ENCODE assay signal across 13 cellular contexts in genomic region chr19:1754651-1755466, GRCh38. TPM values are rescaled to one million over a fixed set of nuclear protein-coding genes. Genes with fewer than 3 reads are reported as not detected.
DNase-seq lines count a peak whose midpoint lies in the region; ATAC-seq, FAIRE-seq and TF ChIP-seq lines count a peak whose summit lies in the region.
"Had no signal": no experiment of that assay in that cellular context is flagged by ENCODE, and none has a peak within 500 bp of the region (broad histone marks: within the 10 kb centered on the region; RNA-seq: fewer than 3 reads in every experiment).

No MANE protein-coding gene starts in this region.

- H3K4me3 Mint-ChIP-seq in osteocyte (ENCODE audit: unreplicated experiment) = peak overlapping the region; percentile 38

- H3K36me3 ChIP-seq in NT2/D1 (ENCODE audit: insufficient read depth, insufficient read length, low read length) (no peaks in the 10 kb centered on the region), H1 (ENCODE audit: control insufficient read depth in 2 of 4, insufficient read depth in 4 of 4, low read length in 3 of 4) (peaks cover 0 to 19% (median 0%) of the 10 kb centered on the region in 4 experiments; a peak in 1 of 8 replicates), gastrocnemius medialis (no peaks in the 10 kb centered on the region)
- H3K36me3 ChIP-seq: MG63, transverse colon had no signal

- H3K27ac Mint-ChIP-seq in osteocyte (ENCODE audit: unreplicated experiment) = no peak overlapping the region

- H2AFZ ChIP-seq in H1 (ENCODE audit: low read length) = no peak overlapping the region

- in situ Hi-C loops in gastrocnemius medialis (cut with MboI; ENCODE audit: low sequenced_read_pairs in 4 of 4) = loop anchor here in 1 of 4 donors (25.0 kb wide), 1 partner anchor 218 kb away; no protein-coding TSS in a partner anchor

- H3K36me3 Mint-ChIP-seq in osteocyte (ENCODE audit: unreplicated experiment) = no peaks in the 10 kb centered on the region

- H3K27me3 Mint-ChIP-seq in osteocyte (ENCODE audit: unreplicated experiment) = peaks cover 62% of the 10 kb centered on the region

- no peaks in the 10 kb centered on the region for H3K79me2 ChIP-seq in H1 (ENCODE audit: control insufficient read depth in 1 of 2, insufficient read depth in 2 of 2, low read length in 2 of 2)

- H2AK5ac ChIP-seq in H1 (ENCODE audit: low read depth, low read length) = no peak overlapping the region

- H3K79me1 ChIP-seq in H1 (ENCODE audit: low read depth, low read length) = no peaks in the 10 kb centered on the region

- no peaks in the 10 kb centered on the region for H3K9me3 Mint-ChIP-seq in osteocyte (ENCODE audit: unreplicated experiment)

- peak overlapping the region; percentile 55 to 63 for H3K4me2 ChIP-seq in H1 (ENCODE audit: insufficient read depth in 1 of 2, low read depth in 2 of 2, low read length in 2 of 2)

- intact Hi-C loops in gastrocnemius medialis (cut with DNase I; ENCODE audit: low total_unique reads) = no loop called here

- H3K4ac ChIP-seq in H1 (replicated peaks; ENCODE audit: insufficient read length, low read depth, low read length) = no peak overlapping the region

- H3K18ac ChIP-seq in H1 (ENCODE audit: extremely low read depth, low read length) = peak overlapping the region; percentile 36; the same call in 1 of the 2 replicates

- no peak overlapping the region for H4K91ac ChIP-seq in H1 (replicated peaks; ENCODE audit: insufficient read length, low read length)

- H3K27ac ChIP-seq in H1 (ENCODE audit: low read depth, low read length) = no peak overlapping the region
- H3K27ac ChIP-seq in gastrocnemius medialis = no peak overlapping the region
- H3K27ac ChIP-seq: transverse colon had no signal

- TF ChIP-seq CTCF in H1 (IDR thresholded peaks at IDR 0.05; ENCODE audit: control extremely low read depth in 1 of 3, insufficient read depth in 1 of 3, low read depth in 1 of 3, low read length in 3 of 3) (no peak), osteocyte (IDR thresholded peaks at IDR 0.05) (no peak), gastrocnemius medialis (IDR thresholded peaks at IDR 0.05 in 4 of 5, conservative IDR thresholded peaks at IDR 0.05 in 1 of 5) (no peak)

- CTCF ChIA-PET in H1 (lab: Charles Lee; ENCODE audit: partially characterized antibody) = interaction anchor here (0.9 to 2.5 kb wide), 7 partner anchors 8 to 83 kb away, joined by 3 to 13 read pairs (median 5); no protein-coding TSS in a partner anchor

- DNase-seq in NCI-H748 (lab: John Stamatoyannopoulos, UW; ENCODE audit: unreplicated experiment) (peak; percentile 50), NCI-H748 treated with DMSO at 0.1 percent for 48 hours (lab: John Stamatoyannopoulos, UW) (no peak), NT2/D1 (ENCODE audit: low read depth, low spot score) (no peak), H1 (ENCODE audit: low read depth in 1 of 2, low spot score in 2 of 2) (peak in 1 of 2 experiments; percentile 73), osteocyte (ENCODE audit: extremely low spot score, unreplicated experiment) (no peak), gastrocnemius medialis (no peak)
- DNase-seq in activated CD4-positive, CD25-positive, alpha-beta regulatory T cell treated with anti-CD3 and anti-CD28 coated beads, Interleukin-2, amount 50 U/mL, for 72 hours = no peak
- DNase-seq: activated naive CD4-positive, alpha-beta T cell; MG63; NCI-H226; transverse colon had no signal

- H3K9ac ChIP-seq in NT2/D1 (ENCODE audit: insufficient read length, low read depth) (peak overlapping the region; percentile 59), H1 (replicated peaks in 1 of 4; ENCODE audit: extremely low read depth in 1 of 4, low read depth in 3 of 4, low read length in 3 of 4) (no peak overlapping the region)

- 3% methylated on average over 57 of the region's 78 CpGs; no CpG with 5 or more reads in 1 of the 2 experiments for WGBS in H1 (ENCODE audit: extremely low coverage in 1 of 2, insufficient coverage in 1 of 2, insufficient read length in 1 of 2, insufficient replicate concordance in 2 of 2, low coverage in 1 of 2, low lambda C conversion rate in 2 of 2, missing lambda C conversion rate in 1 of 2), 2 experiments

- H3K4me3 ChIP-seq in NT2/D1 (ENCODE audit: insufficient read length, low read depth) (peak overlapping the region; percentile 22), H1 (ENCODE audit: extremely low read depth in 1 of 4, insufficient read depth in 2 of 4, low read depth in 3 of 4, low read length in 4 of 4) (peak overlapping the region in 2 of 4 experiments; percentile 19 to 43; a peak in 3 of 8 replicates), gastrocnemius medialis (no peak overlapping the region)
- H3K4me3 ChIP-seq: MG63, transverse colon had no signal

- TF ChIP-seq RAD21 in H1 (IDR thresholded peaks at IDR 0.05 in 1 of 2, conservative IDR thresholded peaks at IDR 0.05 in 1 of 2; ENCODE audit: low read depth in 2 of 2, low read length in 2 of 2) = no peak

- FAIRE-seq in H1 (lab: Jason Lieb, UNC) = no peak
- FAIRE-seq: islet of Langerhans had no signal

- H3K14ac ChIP-seq in H1 (ENCODE audit: insufficient read length) = no peak overlapping the region

- no peak overlapping the region for H2BK120ac ChIP-seq in H1 (replicated peaks; ENCODE audit: low read depth, low read length)

- peak overlapping the region; percentile 51 for H2BK12ac ChIP-seq in H1 (ENCODE audit: low read depth, low read length)

- H4K20me1 ChIP-seq in H1 (replicated peaks in 1 of 2; ENCODE audit: control insufficient read depth in 1 of 2, insufficient read depth in 2 of 2, low read length in 2 of 2) = peaks cover 14 to 33% of the 10 kb centered on the region in 2 experiments

- H2BK20ac ChIP-seq in H1 (ENCODE audit: low read length) = 0 out of 2 replicates have a peak overlapping the region, but pooled peaks have one; percentile 51

- H3K27me3 ChIP-seq in NT2/D1 (ENCODE audit: insufficient read depth, insufficient read length) = peaks cover 98% of the 10 kb centered on the region
- H3K27me3 ChIP-seq in H1 (replicated peaks in 1 of 4; ENCODE audit: control insufficient read depth in 3 of 4, extremely low read depth in 1 of 4, insufficient read depth in 3 of 4, low read length in 3 of 4) = peaks cover 98 to 100% (median 99%) of the 10 kb centered on the region in 4 experiments
- H3K27me3 ChIP-seq in gastrocnemius medialis = peaks cover 75 to 85% (median 82%) of the 10 kb centered on the region in 3 donors

- no peak overlapping the region for H3K23ac ChIP-seq in H1 (ENCODE audit: insufficient read length)

- H2BK15ac ChIP-seq in H1 (ENCODE audit: low read length) = no peak overlapping the region; the same call in 1 of the 2 replicates

- POLR2A ChIA-PET in H1 (lab: Charles Lee; ENCODE audit: partially characterized antibody) = interaction anchor here (4.7 kb wide), 1 partner anchor 9 kb away, joined by 19 read pairs; no protein-coding TSS in a partner anchor

- peaks cover 10% of the 10 kb centered on the region for H3K4me1 Mint-ChIP-seq in osteocyte (ENCODE audit: unreplicated experiment)

- no peak overlapping the region for H3K56ac ChIP-seq in H1 (replicated peaks; ENCODE audit: insufficient read length, low read depth, low read length)

- H4K8ac ChIP-seq in H1 (ENCODE audit: extremely low read depth, insufficient read depth, low read length) = peak overlapping the region; percentile 35; the same call in 1 of the 2 replicates

- ATAC-seq in gastrocnemius medialis = no peak
- ATAC-seq in GM19467 (IDR thresholded peaks at IDR 0.05; ENCODE audit: unreplicated experiment) = no peak

- H3K4me1 ChIP-seq in NT2/D1 (ENCODE audit: insufficient read depth, insufficient read length) (peaks cover 35% of the 10 kb centered on the region), H1 (replicated peaks in 1 of 4; ENCODE audit: control insufficient read depth in 3 of 4, insufficient read depth in 4 of 4, low read length in 3 of 4) (peaks cover 0 to 38% (median 14%) of the 10 kb centered on the region in 4 experiments; a peak in 6 of 7 replicates), gastrocnemius medialis (peaks cover 2 to 3% of the 10 kb centered on the region in 2 donors)

- H4K5ac ChIP-seq in H1 (ENCODE audit: insufficient read length, low read depth, low read length) = no peak overlapping the region

- no peak for TF ChIP-seq POLR2A in H1 (IDR thresholded peaks at IDR 0.05; ENCODE audit: control extremely low read depth in 1 of 2, low read depth in 2 of 2, low read length in 2 of 2)
- TF ChIP-seq POLR2A in gastrocnemius medialis (IDR thresholded peaks at IDR 0.05) = no peak

- no peak for TF ChIP-seq EP300 in H1 (IDR thresholded peaks at IDR 0.05; ENCODE audit: borderline replicate concordance in 1 of 2, low read depth in 2 of 2, low read length in 2 of 2)

- no peaks in the 10 kb centered on the region; the same call in 1 of the 2 replicates for H3K23me2 ChIP-seq in H1 (ENCODE audit: low read depth, low read length)

- H3K9me3 ChIP-seq in NT2/D1 (ENCODE audit: insufficient read depth, low read length) (no peaks in the 10 kb centered on the region), H1 (ENCODE audit: insufficient read depth in 2 of 2, low read depth in 1 of 2, low read length in 1 of 2) (no peaks in the 10 kb centered on the region; a peak in 1 of 4 replicates), gastrocnemius medialis (no peaks in the 10 kb centered on the region)
- H3K9me3 ChIP-seq: MG63, transverse colon had no signal

- no peak overlapping the region for H2BK5ac ChIP-seq in H1 (ENCODE audit: low read depth, low read length)

TF ChIP-seq in H1, 55 proteins besides CTCF, POLR2A, EP300 and RAD21 (continues in another document):
- TF ChIP-seq SIRT6 (IDR thresholded peaks at IDR 0.05; ENCODE audit: low read length) = no peak

RNA-seq across cellular contexts. Expression of gene ONECUT3, which starts 1.6 kb away (rescaled TPM):
- total RNA-seq in H1 (2021; fragmentation: NEBNext Ultra II Directional; extraction: Animal tissue kit (Norgen Biotek cat#: 25700)) = not detected in 2 replicates
- polyA plus RNA-seq in H1 (2011; rRNA removed) = not detected in 2 replicates
- polyA plus RNA-seq in H1 (2011; cell fraction: cytosol; rRNA removed) = not detected
- polyA plus RNA-seq in H1 (2011; cell fraction: nucleus; rRNA removed) = not detected
- 0.04 TPM in 1 of 4 replicates, not detected in the others for polyA plus RNA-seq in H1 (2012, experiment 1 of 2)
- polyA plus RNA-seq in H1 (2012, experiment 2 of 2) = 0.01 TPM
- not detected for polyA plus RNA-seq in H1 (2013, experiment 1 of 2)
- polyA plus RNA-seq in H1 (2013, experiment 2 of 2) = not detected
- not detected in 2 replicates for polyA minus RNA-seq in H1 (2011; rRNA and poly(A)+ RNA removed)
- not detected for polyA minus RNA-seq in H1 (2011; cell fraction: cytosol; rRNA and poly(A)+ RNA removed)
- not detected for polyA minus RNA-seq in H1 (2011; cell fraction: nucleus; rRNA and poly(A)+ RNA removed)
- total RNA-seq in osteocyte (not detected in 2 replicates), gastrocnemius medialis (not detected)
- total RNA-seq: transverse colon had no signal

RNA-seq across cellular contexts. Expression of gene ATP8B3, which starts 57.2 kb away (rescaled TPM):
- total RNA-seq in H1 (2021; fragmentation: NEBNext Ultra II Directional; extraction: Animal tissue kit (Norgen Biotek cat#: 25700)) = 2.9 and 4.1 TPM in 2 replicates
- 9.3 and 10.0 TPM in 2 replicates for polyA plus RNA-seq in H1 (2011; rRNA removed)
- 9.1 TPM for polyA plus RNA-seq in H1 (2011; cell fraction: cytosol; rRNA removed)
- polyA plus RNA-seq in H1 (2011; cell fraction: nucleus; rRNA removed) = 19.8 TPM
- 4.2 to 8.7 TPM (median 7.7 TPM) in 4 replicates for polyA plus RNA-seq in H1 (2012, experiment 1 of 2)
- 4.7 TPM for polyA plus RNA-seq in H1 (2012, experiment 2 of 2)
- 5.4 TPM for polyA plus RNA-seq in H1 (2013, experiment 1 of 2)
- polyA plus RNA-seq in H1 (2013, experiment 2 of 2) = 4.9 TPM
- polyA minus RNA-seq in H1 (2011; rRNA and poly(A)+ RNA removed) = 4.7 and 7.9 TPM in 2 replicates
- 5.4 TPM for polyA minus RNA-seq in H1 (2011; cell fraction: cytosol; rRNA and poly(A)+ RNA removed)
- polyA minus RNA-seq in H1 (2011; cell fraction: nucleus; rRNA and poly(A)+ RNA removed) = 5.2 TPM
- total RNA-seq in osteocyte (4.6 and 5.2 TPM in 2 replicates), gastrocnemius medialis (under 1 TPM in 2 of 4 donors, not detected in 2; 0.09 to 0.24 TPM)
